ENCODE assay signal across 20 cellular contexts in the genomic region with DNA sequence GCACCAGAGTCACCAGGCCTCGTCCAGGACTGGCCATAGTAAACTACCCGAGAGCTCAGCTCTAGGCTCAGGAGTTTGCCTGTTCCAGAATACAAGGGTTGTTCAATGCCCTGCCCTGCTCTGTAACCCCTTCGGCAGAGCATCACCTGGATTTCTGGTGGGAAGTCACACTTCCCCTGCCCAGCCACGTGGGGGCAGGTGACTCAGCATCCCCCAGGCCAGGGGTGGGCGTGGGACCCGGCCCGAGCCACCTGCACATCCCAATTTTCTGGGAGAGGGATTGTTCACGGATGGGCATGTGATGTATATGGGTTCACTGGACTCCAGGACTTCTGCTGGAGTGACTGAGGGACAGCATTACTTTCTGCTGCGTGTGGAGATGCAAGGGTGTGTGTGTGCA. TPM values are rescaled to one million over a fixed set of nuclear protein-coding genes. Genes with fewer than 3 reads are reported as not detected.
A peak's percentile ranks its signal among the peaks of the same experiment; 100 is the strongest.
DNase-seq lines count a peak whose midpoint lies in the region; ATAC-seq and TF ChIP-seq lines count a peak whose summit lies in the region.
"Had no signal": no experiment of that assay in that cellular context is flagged by ENCODE, and none has a peak within 500 bp of the region (broad histone marks: within the 10 kb centered on the region; RNA-seq: fewer than 3 reads in every experiment).

No MANE protein-coding gene starts in this region.

- no peak overlapping the region for H3K4me3 ChIP-seq in smooth muscle cell
- H3K4me3 ChIP-seq: ascending aorta, K562, pancreas, skin epidermis, testis had no signal

- no peaks in the 10 kb centered on the region for H3F3A ChIP-seq in smooth muscle cell (ENCODE audit: low read depth)

- H3K27me3 Mint-ChIP-seq in HFFc6 (ENCODE audit: insufficient read depth) (peaks cover 25% of the 10 kb centered on the region), chondrocyte (ENCODE audit: low read depth) (peaks cover 19% of the 10 kb centered on the region)

- no peak overlapping the region for H3K4me2 ChIP-seq in smooth muscle cell
- H3K4me2 ChIP-seq: SK-N-SH had no signal

- no peak overlapping the region for H3K9ac ChIP-seq in smooth muscle cell (ENCODE audit: low read depth)
- H3K9ac ChIP-seq: SK-N-SH had no signal

- TF ChIP-seq CTCF in GM10266 (IDR thresholded peaks at IDR 0.05; ENCODE audit: control insufficient read depth, insufficient read depth, low read depth, missing control alignments) (peak; percentile 20), HFFc6 (IDR thresholded peaks at IDR 0.05) (peak; percentile 33; the same call in 1 of the 2 replicates), chondrocyte (IDR thresholded peaks at IDR 0.05) (peak; percentile 13), smooth muscle cell (IDR thresholded peaks at IDR 0.05; ENCODE audit: borderline replicate concordance, insufficient read depth, poor library complexity, severe bottlenecking) (peak; percentile 14)

- no peak overlapping the region for H3K27ac ChIP-seq in smooth muscle cell (ENCODE audit: low read depth)
- H3K27ac ChIP-seq: ascending aorta, pancreas, skin epidermis, testis had no signal

- H3K36me3 Mint-ChIP-seq in HFFc6 (ENCODE audit: low read depth) (no peaks in the 10 kb centered on the region; the same call in 1 of the 2 replicates), chondrocyte (ENCODE audit: low read depth) (no peaks in the 10 kb centered on the region)

- DNase-seq in GM10266 (ENCODE audit: extremely low spot score), result no peak
- DNase-seq in HFFc6, result no peak
- peak; percentile 27 for DNase-seq in chondrocyte (ENCODE audit: low spot score)
- no peak for DNase-seq in smooth muscle cell (lab: John Stamatoyannopoulos, UW; ENCODE audit: unreplicated experiment)
- DNase-seq in H4 (ENCODE audit: low spot score), result no peak
- DNase-seq in ureter (ENCODE audit: low spot score), result no peak
- DNase-seq: activated CD4-positive, alpha-beta T cell treated with anti-CD3 and anti-CD28 coated beads, Interleukin-2, amount 50 U/mL, for 1 hour; activated naive CD4-positive, alpha-beta T cell treated with anti-CD3 and anti-CD28 coated beads for 36 hours; foreskin melanocyte; NCI-H1092; NCI-H526; SK-N-SH; stimulated activated CD4-positive, alpha-beta T cell treated with anti-CD3 and anti-CD28 coated beads, Interleukin-4, amount 100 ng/mL, for 24 hours; testis had no signal

- H3K4me1 Mint-ChIP-seq in HFFc6 (ENCODE audit: low read depth) (no peaks in the 10 kb centered on the region), chondrocyte (ENCODE audit: low read depth) (no peaks in the 10 kb centered on the region)

- H3K36me3 ChIP-seq in smooth muscle cell (ENCODE audit: low read depth), result no peaks in the 10 kb centered on the region
- H3K36me3 ChIP-seq: ascending aorta, pancreas had no signal

- H3K27ac Mint-ChIP-seq in HFFc6 (no peak overlapping the region), chondrocyte (ENCODE audit: unreplicated experiment) (no peak overlapping the region)
- H3K27ac Mint-ChIP-seq: activated naive CD4-positive, alpha-beta T cell treated with anti-CD3 and anti-CD28 coated beads for 36 hours had no signal

- H3K79me2 ChIP-seq in smooth muscle cell (ENCODE audit: low read depth), result no peaks in the 10 kb centered on the region

- H4K20me1 ChIP-seq in smooth muscle cell (ENCODE audit: low read depth), result no peaks in the 10 kb centered on the region

- H3K9me3 Mint-ChIP-seq in HFFc6, result no peaks in the 10 kb centered on the region
- H3K9me3 Mint-ChIP-seq in chondrocyte (ENCODE audit: low read depth), result no peaks in the 10 kb centered on the region
- H3K9me3 Mint-ChIP-seq: activated naive CD4-positive, alpha-beta T cell treated with anti-CD3 and anti-CD28 coated beads for 36 hours had no signal

- H2AFZ ChIP-seq in smooth muscle cell (ENCODE audit: low read depth), result no peak overlapping the region

- ATAC-seq in HG02759 (IDR thresholded peaks at IDR 0.05; ENCODE audit: unreplicated experiment), result no peak
- ATAC-seq: K562, left lobe of liver, pancreas had no signal

- 76% methylated on average over 9 of the region's 9 CpGs for WGBS in smooth muscle cell (ENCODE audit: low lambda C conversion rate)

- no peaks in the 10 kb centered on the region for H3K4me1 ChIP-seq in smooth muscle cell (ENCODE audit: low read depth)
- H3K4me1 ChIP-seq: ascending aorta, pancreas, testis had no signal

- H3K9me3 ChIP-seq in smooth muscle cell (replicated peaks; ENCODE audit: low read depth), result no peaks in the 10 kb centered on the region
- H3K9me3 ChIP-seq: ascending aorta, pancreas, SK-N-SH, testis had no signal

- peaks cover 7% of the 10 kb centered on the region for H3K27me3 ChIP-seq in smooth muscle cell (ENCODE audit: low read depth)
- H3K27me3 ChIP-seq: ascending aorta, testis had no signal

- H3K4me3 Mint-ChIP-seq in HFFc6, result no peak overlapping the region
- no peak overlapping the region for H3K4me3 Mint-ChIP-seq in chondrocyte (ENCODE audit: unreplicated experiment)
- H3K4me3 Mint-ChIP-seq: activated naive CD4-positive, alpha-beta T cell treated with anti-CD3 and anti-CD28 coated beads for 36 hours had no signal

RNA-seq across cellular contexts. Expression of gene COX4I1, which starts 25.8 kb away (rescaled TPM):
- total RNA-seq in HFFc6 (2021; fragmentation: NEBNext Ultra II Directional; extraction: Animal tissue kit (Norgen Biotek cat#: 25700)), result 100 to 1,000 TPM; 427 to 518 (median 497) TPM
- 341 to 345 TPM (median 344 TPM) in 3 replicates for total RNA-seq in chondrocyte
- 342 and 349 TPM in 2 replicates for total RNA-seq in smooth muscle cell
- polyA plus RNA-seq in smooth muscle cell, result 586 and 612 TPM in 2 replicates
- total RNA-seq in H4 (2014; rRNA removed; shearing (Covaris generic)), result 685 and 712 TPM in 2 replicates
- total RNA-seq in ureter, result 485 TPM

RNA-seq across cellular contexts. Expression of gene EMC8, which starts 26.0 kb away (rescaled TPM):
- total RNA-seq in HFFc6 (2021; fragmentation: NEBNext Ultra II Directional; extraction: Animal tissue kit (Norgen Biotek cat#: 25700)), result 10 to 100 TPM; 31.7 to 38.4 (median 36.6) TPM
- 26.3 to 30.1 TPM (median 27.4 TPM) in 3 replicates for total RNA-seq in chondrocyte
- 32.8 and 40.4 TPM in 2 replicates for total RNA-seq in smooth muscle cell
- 40.9 and 49.2 TPM in 2 replicates for polyA plus RNA-seq in smooth muscle cell
- 57.9 and 72.0 TPM in 2 replicates for total RNA-seq in H4 (2014; rRNA removed; shearing (Covaris generic))
- total RNA-seq in ureter, result 34.3 TPM
